ENCODE assay signal across 9 cellular contexts in genomic region chr11:72102631-72102945, GRCh38. TPM values are rescaled to one million over a fixed set of nuclear protein-coding genes. Genes with fewer than 3 reads are reported as not detected.
A peak's percentile ranks its signal among the peaks of the same experiment; 100 is the strongest.
DNase-seq lines count a peak whose midpoint lies in the region; ATAC-seq and TF ChIP-seq lines count a peak whose summit lies in the region.
"Had no signal": no experiment of that assay in that cellular context is flagged by ENCODE, and none has a peak within 500 bp of the region (broad histone marks: within the 10 kb centered on the region; RNA-seq: fewer than 3 reads in every experiment).

No MANE protein-coding gene starts in this region.

- peaks cover under 1 to 33% of the 10 kb centered on the region in 2 donors for H3K36me3 ChIP-seq in gastroesophageal sphincter

- ATAC-seq in GM21723 (IDR thresholded peaks at IDR 0.05; ENCODE audit: unreplicated experiment) (peak; percentile 12), T-cell (replicated peaks in 1 of 4) (peak in 1 of 4 experiments; percentile 3), gastroesophageal sphincter (peak; percentile 1), GM21423 (IDR thresholded peaks at IDR 0.05; ENCODE audit: unreplicated experiment) (no peak)

- H3K9me3 Mint-ChIP-seq in T-cell, result no peaks in the 10 kb centered on the region

- peaks cover 0 to 52% (median 24%) of the 10 kb centered on the region in 3 donors for H3K4me1 ChIP-seq in gastroesophageal sphincter

- TF ChIP-seq POLR2A in gastroesophageal sphincter (IDR thresholded peaks at IDR 0.05), result no peak

- peaks cover 44 to 52% (median 49%) of the 10 kb centered on the region in 3 donors for H3K4me1 Mint-ChIP-seq in T-cell

- no peak for TF ChIP-seq CTCF in gastroesophageal sphincter (IDR thresholded peaks at IDR 0.05)

- DNase-seq in T-cell (no peak), inferior parietal cortex (ENCODE audit: extremely low spot score) (no peak), A172 (ENCODE audit: low spot score) (no peak), NCI-H1694 (lab: John Stamatoyannopoulos, UW) (no peak)

- no peaks in the 10 kb centered on the region for H3K27me3 ChIP-seq in gastroesophageal sphincter

- CTCF ChIA-PET in T-cell (lab: Charles Lee), result interaction anchor here in 1 of 2 donors (1.3 kb wide), 1 partner anchor 77 kb away, joined by 4 read pairs; no protein-coding TSS in a partner anchor

- H3K27ac ChIP-seq in gastroesophageal sphincter (peak overlapping the region; percentile 72 to 97 (median 93)), skin epidermis (peak overlapping the region; percentile 87 to 100 (median 97))

- WGBS in gastroesophageal sphincter (ENCODE audit: low coverage in 1 of 2), 2 donors, result 2 to 6% methylated on average over 5 to 6 of the region's 9 CpGs

- H3K4me3 ChIP-seq in gastroesophageal sphincter (peak overlapping the region; percentile 60 to 71), skin epidermis (peak overlapping the region; percentile 52 to 89 (median 81))

- peak overlapping the region; percentile 82 to 86 for H3K27ac Mint-ChIP-seq in T-cell

- no peaks in the 10 kb centered on the region for H3K27me3 Mint-ChIP-seq in T-cell

- H3K4me3 Mint-ChIP-seq in T-cell, result peak overlapping the region; percentile 77 to 92 (median 89)

- POLR2A ChIA-PET in T-cell (lab: Charles Lee), result no interaction called here

- no peak for TF ChIP-seq EP300 in gastroesophageal sphincter (IDR thresholded peaks at IDR 0.05)

- H3K9me3 ChIP-seq in gastroesophageal sphincter, result no peaks in the 10 kb centered on the region

- H3K36me3 Mint-ChIP-seq in T-cell, result peaks cover 17% of the 10 kb centered on the region

RNA-seq across cellular contexts. Expression of gene LAMTOR1, which starts 0.5 kb away (rescaled TPM):
- total RNA-seq in T-cell (10 to 100 TPM; 45.7 to 69.3 (median 62.5) TPM), gastroesophageal sphincter (100 to 1,000 TPM in 1 of 4 donors, 10 to 100 TPM in 3; 87.1 to 103 (median 98.2) TPM)
- 147 and 168 TPM in 2 replicates for total RNA-seq in A172 (2014; rRNA removed; shearing (Covaris generic))

RNA-seq across cellular contexts. Expression of gene TOMT, which starts 3.1 kb away (rescaled TPM):
- total RNA-seq in T-cell, result under 1 TPM in 1 of 5 donors, not detected in 4; 0.28 TPM
- total RNA-seq in gastroesophageal sphincter, result not detected
- not detected in 2 replicates for total RNA-seq in A172 (2014; rRNA removed; shearing (Covaris generic))
- total RNA-seq: NCI-H460 had no signal

RNA-seq across cellular contexts. Expression of gene ANAPC15, which starts 9.9 kb away (rescaled TPM):
- total RNA-seq in T-cell, result 10 to 100 TPM; 44.8 to 51.0 (median 47.7) TPM
- total RNA-seq in gastroesophageal sphincter, result 10 to 100 TPM; 37.0 to 55.6 (median 39.1) TPM
- total RNA-seq in A172 (2014; rRNA removed; shearing (Covaris generic)), result 81.5 and 94.6 TPM in 2 replicates

RNA-seq across cellular contexts. Expression of gene LRRC51, which starts 21.9 kb away (rescaled TPM):
- total RNA-seq in T-cell (1 to 10 TPM; 2.5 to 5.1 (median 3.7) TPM), gastroesophageal sphincter (10 to 100 TPM in 2 of 4 donors, 1 to 10 TPM in 2; 6.4 to 18.4 (median 10.7) TPM)
- 10.9 and 20.3 TPM in 2 replicates for total RNA-seq in A172 (2014; rRNA removed; shearing (Covaris generic))

RNA-seq across cellular contexts. Expression of gene NUMA1, which starts 22.2 kb away (rescaled TPM):
- 100 to 1,000 TPM; 237 to 386 (median 343) TPM for total RNA-seq in T-cell
- total RNA-seq in gastroesophageal sphincter, result 100 to 1,000 TPM; 235 to 370 (median 290) TPM
- 113 and 161 TPM in 2 replicates for total RNA-seq in A172 (2014; rRNA removed; shearing (Covaris generic))
